In the genomic region with DNA sequence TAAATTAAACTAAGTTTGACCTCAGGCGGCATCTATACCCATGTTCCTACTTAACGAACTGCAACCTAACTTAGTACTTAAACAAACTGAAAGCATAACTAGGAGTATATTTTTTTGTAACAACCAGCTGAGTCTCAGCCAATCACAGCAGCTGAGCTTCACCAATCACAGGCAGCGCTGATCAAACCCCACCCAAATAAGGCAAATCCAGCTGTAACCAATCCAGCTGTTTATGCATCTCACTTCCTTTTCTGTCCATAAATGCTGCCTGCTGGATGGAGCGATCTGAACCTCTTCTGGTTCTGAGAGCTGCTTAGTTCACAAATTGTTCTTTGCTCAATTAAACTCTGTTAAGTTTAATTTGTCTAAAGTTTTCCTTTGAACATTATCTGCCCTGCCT, we compare ENCODE assay signal across 20 cellular contexts.
"Had no signal": no experiment of that assay in that cellular context is flagged by ENCODE, and none has a peak within 500 bp of the region (broad histone marks: within the 10 kb centered on the region; RNA-seq: fewer than 3 reads in every experiment).

No MANE protein-coding gene starts in this region.

- FAIRE-seq: small intestine, urothelium cell line had no signal

- ATAC-seq: psoas muscle; right cardiac atrium; right lobe of liver; stimulated activated effector memory CD8-positive, alpha-beta T cell treated with anti-CD3 and anti-CD28 coated beads, Interleukin-12 subunit alpha, Interleukin-12 subunit beta, amount 100 ng/mL, for 72 hours; stimulated activated naive B cell treated with anti-CD40 and anti-IgM and Interleukin-4, amounts not matched to agents 10 μg/mL and 1 μg/mL and 100 μg/mL, for 72 hours had no signal

- DNase-seq: occipital lobe; ovary; posterior cingulate gyrus; psoas muscle; right cardiac atrium; right lobe of liver; sigmoid colon; small intestine; stimulated activated CD4-positive, alpha-beta T cell treated with anti-CD3 and anti-CD28 coated beads, Interleukin-15, amount 100 ng/mL, for 24 hours; stimulated activated CD4-positive, alpha-beta T cell treated with anti-CD3 and anti-CD28 coated beads, Interleukin-2, amount 100 ng/mL, for 24 hours; stimulated activated CD4-positive, alpha-beta T cell treated with anti-CD3 and anti-CD28 coated beads, Interleukin-2, amount 100 ng/mL, for 48 hours; stimulated activated CD4-positive, alpha-beta T cell treated with anti-CD3 and anti-CD28 coated beads, Interleukin-4, amount 100 ng/mL, for 24 hours; stimulated activated naive B cell treated with anti-CD40 and anti-IgM and Interleukin-4, amounts not matched to agents 10 μg/mL and 1 μg/mL and 100 μg/mL, for 72 hours; stimulated activated naive CD4-positive, alpha-beta T cell treated with Interleukin-2 at 50 U/mL for 16 hours; stomach; thyroid gland; trophoblast cell; upper lobe of left lung had no signal
